In genomic region chr11:60913793-60914619, GRCh38 we compare ENCODE assay signal across 8 cellular contexts. TPM values are rescaled to one million over a fixed set of nuclear protein-coding genes. Genes with fewer than 3 reads are reported as not detected.
DNase-seq lines count a peak whose midpoint lies in the region; ATAC-seq and TF ChIP-seq lines count a peak whose summit lies in the region.

A gene with protein sequence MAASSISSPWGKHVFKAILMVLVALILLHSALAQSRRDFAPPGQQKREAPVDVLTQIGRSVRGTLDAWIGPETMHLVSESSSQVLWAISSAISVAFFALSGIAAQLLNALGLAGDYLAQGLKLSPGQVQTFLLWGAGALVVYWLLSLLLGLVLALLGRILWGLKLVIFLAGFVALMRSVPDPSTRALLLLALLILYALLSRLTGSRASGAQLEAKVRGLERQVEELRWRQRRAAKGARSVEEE (plus strand): TSS chr11:60914158. CDS start chr11:60919694, 5,536 bp downstream.

- no peaks in the 10 kb centered on the region for H3K36me3 ChIP-seq in ascending aorta
- H3K36me3 ChIP-seq in uterus = no peaks in the 10 kb centered on the region

- ATAC-seq in GM18498 (IDR thresholded peaks at IDR 0.05; ENCODE audit: unreplicated experiment) = peak; percentile 46
- peak; percentile 42 for ATAC-seq in HG02943 (IDR thresholded peaks at IDR 0.05; ENCODE audit: low read depth, unreplicated experiment)

- no peaks in the 10 kb centered on the region for H3K9me3 ChIP-seq in ascending aorta
- H3K9me3 ChIP-seq in uterus = no peaks in the 10 kb centered on the region

- intact Hi-C loops in ascending aorta (cut with DNase I) (no loop called here), uterus (cut with DNase I; ENCODE audit: low total_unique reads) (loop anchor here (5.0 kb wide), 1 partner anchor 72 kb away; the partner anchor contains the start of gene CCDC86)

- peaks cover 32% of the 10 kb centered on the region for H3K4me1 Mint-ChIP-seq in T-helper 2 cell treated with Interferon-gamma antibody and Interleukin-4, amounts not matched to agents 5 μg/mL and 100 μg/mL, for 36 hours (ENCODE audit: low read depth)

- peak within 1 kb of the TSS; percentile 92 for H3K4me3 Mint-ChIP-seq in T-helper 2 cell treated with Interferon-gamma antibody and Interleukin-4, amounts not matched to agents 5 μg/mL and 100 μg/mL, for 36 hours

- peak within 1 kb of the TSS; percentile 96 for H3K27ac Mint-ChIP-seq in T-helper 2 cell treated with Interferon-gamma antibody and Interleukin-4, amounts not matched to agents 5 μg/mL and 100 μg/mL, for 36 hours

- peak; percentile 91 for DNase-seq in NCI-H2029 (lab: John Stamatoyannopoulos, UW)
- DNase-seq in T-helper 2 cell treated with Interferon-gamma antibody and Interleukin-4, amounts not matched to agents 5 μg/mL and 100 μg/mL, for 36 hours (ENCODE audit: low spot score) = peak; percentile 88
- peak; percentile 53 to 92 for DNase-seq in ascending aorta (ENCODE audit: low spot score in 2 of 2)
- peak; percentile 96 for DNase-seq in hepatic stellate cell (ENCODE audit: low spot score)
- peak; percentile 93 for DNase-seq in putamen (ENCODE audit: low spot score)
- DNase-seq in uterus = peak; percentile 87 to 88

- peak; percentile 59 to 70 for TF ChIP-seq POLR2A in uterus (IDR thresholded peaks at IDR 0.05)

- H3K27me3 ChIP-seq in ascending aorta (no peaks in the 10 kb centered on the region), uterus (no peaks in the 10 kb centered on the region)

- no peaks in the 10 kb centered on the region for H3K9me3 Mint-ChIP-seq in T-helper 2 cell treated with Interferon-gamma antibody and Interleukin-4, amounts not matched to agents 5 μg/mL and 100 μg/mL, for 36 hours

- TF ChIP-seq CTCF in ascending aorta (IDR thresholded peaks at IDR 0.05) = peak in 2 of 3 experiments; percentile 14 to 24
- TF ChIP-seq CTCF in uterus (IDR thresholded peaks at IDR 0.05) = peak in 2 of 4 experiments; percentile 1 to 15

- H3K4me3 ChIP-seq in ascending aorta = peak within 1 kb of the TSS; percentile 70 to 96
- H3K4me3 ChIP-seq in uterus = peak within 1 kb of the TSS; percentile 63 to 96

- peaks cover 7% of the 10 kb centered on the region for H3K27me3 Mint-ChIP-seq in T-helper 2 cell treated with Interferon-gamma antibody and Interleukin-4, amounts not matched to agents 5 μg/mL and 100 μg/mL, for 36 hours (ENCODE audit: low read depth)

- peaks cover 9% of the 10 kb centered on the region for H3K36me3 Mint-ChIP-seq in T-helper 2 cell treated with Interferon-gamma antibody and Interleukin-4, amounts not matched to agents 5 μg/mL and 100 μg/mL, for 36 hours (ENCODE audit: low read depth)

- peak within 1 kb of the TSS; percentile 89 to 97 for H3K27ac ChIP-seq in ascending aorta
- peak within 1 kb of the TSS; percentile 91 to 95 for H3K27ac ChIP-seq in uterus

- H3K4me1 ChIP-seq in ascending aorta (peaks cover 0 to 26% of the 10 kb centered on the region in 2 donors), uterus (peaks cover 11 to 17% of the 10 kb centered on the region in 2 donors)

RNA-seq across cellular contexts. Expression of the gene that starts here (rescaled TPM):
- total RNA-seq in ascending aorta (238 TPM), uterus (100 to 1,000 TPM in 1 of 4 donors, 10 to 100 TPM in 3; 37.1 to 155 (median 75.3) TPM)

Comparison
In these comparisons a context has a peak if more than half of its experiments do, and no peak if none do; other contexts are left out.
1. Peak in every context shown above with its lines: DNase-seq, ATAC-seq, H3K4me3 ChIP-seq and H3K27ac ChIP-seq.